In genomic region chr1:148263906-148264255, GRCh38 we compare ENCODE assay signal across 7 cellular contexts.
DNase-seq lines count a peak whose midpoint lies in the region; ATAC-seq and TF ChIP-seq lines count a peak whose summit lies in the region.

No MANE protein-coding gene starts in this region.

- H3K9me3 ChIP-seq in esophagus squamous epithelium = no peaks in the 10 kb centered on the region

- peak overlapping the region; percentile 87 for H3K4me3 Mint-ChIP-seq in GM23338

- peak overlapping the region; percentile 78 for H3K4me2 ChIP-seq in GM23338

- intact Hi-C loops in esophagus squamous epithelium (cut with DNase I) = no loop called here

- ATAC-seq in GM23338 (peak; percentile 39), GM21447 (IDR thresholded peaks at IDR 0.05; ENCODE audit: unreplicated experiment) (no peak)

- H3K4me3 ChIP-seq in GM23338 = peak overlapping the region; percentile 55
- peak overlapping the region; percentile 38 to 64 (median 62) for H3K4me3 ChIP-seq in esophagus squamous epithelium
- peak overlapping the region; percentile 79 for H3K4me3 ChIP-seq in rectal smooth muscle tissue (ENCODE audit: low read length)

- H3F3A ChIP-seq in GM23338 (replicated peaks; ENCODE audit: low read depth) = peaks cover 5% of the 10 kb centered on the region; the same call in 1 of the 2 replicates

- H3K4me1 Mint-ChIP-seq in GM23338 = peaks cover 24% of the 10 kb centered on the region

- TF ChIP-seq POLR2A in esophagus squamous epithelium (IDR thresholded peaks at IDR 0.05) = no peak

- H3K4me1 ChIP-seq in GM23338 (ENCODE audit: insufficient read depth) = peaks cover 18% of the 10 kb centered on the region
- H3K4me1 ChIP-seq in esophagus squamous epithelium = peaks cover 0 to 23% (median 4%) of the 10 kb centered on the region in 3 donors
- peaks cover 2% of the 10 kb centered on the region for H3K4me1 ChIP-seq in rectal smooth muscle tissue (ENCODE audit: control insufficient read depth, insufficient read depth, low read length)

- H4K20me1 ChIP-seq in GM23338 (replicated peaks; ENCODE audit: insufficient read depth) = no peaks in the 10 kb centered on the region

- peak overlapping the region; percentile 91 for H3K27ac ChIP-seq in GM23338 (ENCODE audit: low read depth)
- H3K27ac ChIP-seq in RWPE1 = peak overlapping the region; percentile 76
- H3K27ac ChIP-seq in esophagus squamous epithelium = peak overlapping the region; percentile 75 to 87 (median 80)
- H3K27ac ChIP-seq in rectal smooth muscle tissue (ENCODE audit: low read depth, low read length) = no peak overlapping the region

- no peaks in the 10 kb centered on the region for H3K9me2 ChIP-seq in GM23338 (ENCODE audit: insufficient read depth)

- no peaks in the 10 kb centered on the region for H3K79me2 ChIP-seq in GM23338 (replicated peaks; ENCODE audit: insufficient read depth)

- H3K27ac Mint-ChIP-seq in GM23338 = peak overlapping the region; percentile 100

- H3K36me3 ChIP-seq in GM23338 (ENCODE audit: insufficient read depth) (no peaks in the 10 kb centered on the region), esophagus squamous epithelium (no peaks in the 10 kb centered on the region), rectal smooth muscle tissue (ENCODE audit: control insufficient read depth, insufficient read depth, low read length) (no peaks in the 10 kb centered on the region)

- H3K27me3 ChIP-seq in GM23338 (ENCODE audit: insufficient read depth) (no peaks in the 10 kb centered on the region), esophagus squamous epithelium (peaks cover 0 to 17% (median 0%) of the 10 kb centered on the region in 4 donors), rectal smooth muscle tissue (ENCODE audit: control insufficient read depth, insufficient read depth, low read length) (no peaks in the 10 kb centered on the region)

- POLR2A ChIA-PET in RWPE1 (lab: Yijun Ruan, JAX; ENCODE audit: low non-redundant PET) = interaction anchor here (0.7 to 1.2 kb wide), 3 partner anchors 71 to 125 kb away, joined by 3 to 16 read pairs (median 4); no protein-coding TSS in a partner anchor

- H3K27me3 Mint-ChIP-seq in GM23338 (ENCODE audit: insufficient read depth, low read depth, poor library complexity) = peaks cover 28% of the 10 kb centered on the region

- H3K36me3 Mint-ChIP-seq in GM23338 (ENCODE audit: low read depth) = no peaks in the 10 kb centered on the region; the same call in 2 of the 3 replicates

- 1 to 9% methylated on average over 15 of the region's 17 CpGs for WGBS in esophagus squamous epithelium, 2 donors

- no peak overlapping the region for H2AFZ ChIP-seq in GM23338

- TF ChIP-seq CTCF in GM23338 (conservative IDR thresholded peaks at IDR 0.05; ENCODE audit: low read depth in 2 of 2) (no peak), RWPE1 (conservative IDR thresholded peaks at IDR 0.05; ENCODE audit: low read depth) (no peak), esophagus squamous epithelium (IDR thresholded peaks at IDR 0.05) (no peak)

- peaks cover 6% of the 10 kb centered on the region; the same call in 1 of the 3 replicates for H3K9me3 Mint-ChIP-seq in GM23338

- H3K9ac ChIP-seq in rectal smooth muscle tissue (ENCODE audit: low read length) = peak overlapping the region; percentile 6

- peak; percentile 66 for DNase-seq in GM23338 (ENCODE audit: low spot score)
- no peak for DNase-seq in RWPE1 (ENCODE audit: low spot score)
- DNase-seq in esophagus squamous epithelium (lab: John Stamatoyannopoulos, UW) = no peak
- DNase-seq in occipital lobe (lab: John Stamatoyannopoulos, UW) = no peak
- no peak for DNase-seq in pons (ENCODE audit: low spot score)

- CTCF ChIA-PET in RWPE1 (lab: Yijun Ruan, JAX) = no interaction called here

TF ChIP-seq in GM23338, 12 proteins besides CTCF, POLR2A, EP300 and RAD21:
- TF ChIP-seq POLR2AphosphoS5 (IDR thresholded peaks at IDR 0.05; ENCODE audit: low read depth) (no peak), EZH2phosphoT487 (IDR thresholded peaks at IDR 0.05; ENCODE audit: unreplicated experiment) (no peak), ZNF331 (CRISPR knock-in tag; IDR thresholded peaks at IDR 0.05; ENCODE audit: low read depth) (no peak), JUNB (IDR thresholded peaks at IDR 0.05; ENCODE audit: unreplicated experiment) (no peak), NANOG (IDR thresholded peaks at IDR 0.05; ENCODE audit: borderline replicate concordance) (no peak), REST (IDR thresholded peaks at IDR 0.05; ENCODE audit: unreplicated experiment) (no peak), EZH2 (IDR thresholded peaks at IDR 0.05; ENCODE audit: low read depth, unreplicated experiment) (no peak)
